8 cellular contexts compared by ENCODE assay signal in genomic region chr10:62047960-62048383, GRCh38.
A peak's percentile ranks its signal among the peaks of the same experiment; 100 is the strongest.
DNase-seq lines count a peak whose midpoint lies in the region; ATAC-seq, FAIRE-seq and TF ChIP-seq lines count a peak whose summit lies in the region.

No MANE protein-coding gene starts in this region.

- no peak overlapping the region for H2AFZ ChIP-seq in smooth muscle cell (ENCODE audit: low read depth)

- no peaks in the 10 kb centered on the region for H3K27me3 ChIP-seq in smooth muscle cell (ENCODE audit: low read depth)

- peak overlapping the region; percentile 98 for H3K27ac Mint-ChIP-seq in activated CD4-positive, alpha-beta T cell treated with anti-CD3 and anti-CD28 coated beads, Interleukin-2, amount 10 ng/mL, durations not matched to agents 7 days and 5 days

- no peak for DNase-seq in GM18507 (ENCODE audit: extremely low spot score, insufficient read length, low read depth)
- DNase-seq in activated CD4-positive, alpha-beta T cell treated with anti-CD3 and anti-CD28 coated beads, Interleukin-2, amount 10 ng/mL, durations not matched to agents 7 days and 5 days = peak; percentile 48
- DNase-seq in fibroblast of mammary gland (ENCODE audit: low read depth) = peak; percentile 68
- DNase-seq in smooth muscle cell (lab: John Stamatoyannopoulos, UW; ENCODE audit: unreplicated experiment) = no peak
- DNase-seq in inferior parietal cortex (ENCODE audit: extremely low spot score) = no peak
- no peak for DNase-seq in NCI-H774 (lab: John Stamatoyannopoulos, UW)

- 33% methylated on average over 2 of the region's 2 CpGs for WGBS in smooth muscle cell (ENCODE audit: low lambda C conversion rate)

- peaks cover 51% of the 10 kb centered on the region for H3K36me3 Mint-ChIP-seq in activated CD4-positive, alpha-beta T cell treated with anti-CD3 and anti-CD28 coated beads, Interleukin-2, amount 10 ng/mL, durations not matched to agents 7 days and 5 days (ENCODE audit: low read depth)

- peaks cover 97% of the 10 kb centered on the region for H3K4me1 Mint-ChIP-seq in activated CD4-positive, alpha-beta T cell treated with anti-CD3 and anti-CD28 coated beads, Interleukin-2, amount 10 ng/mL, durations not matched to agents 7 days and 5 days

- FAIRE-seq in GM18507 (lab: Jason Lieb, UNC) = peak; percentile 56

- POLR2A ChIA-PET in activated CD4-positive, alpha-beta T cell treated with anti-CD3 and anti-CD28 coated beads, Interleukin-2, amount 10 ng/mL, durations not matched to agents 7 days and 5 days (lab: Charles Lee) = interaction anchor here (0.7 to 2.9 kb wide), 3 partner anchors 135 to 197 kb away, joined by 4 to 26 read pairs (median 6); partner anchors contain the start of gene ARID5B

- H3K36me3 ChIP-seq in smooth muscle cell (ENCODE audit: low read depth) = no peaks in the 10 kb centered on the region

- peaks cover 16% of the 10 kb centered on the region for H4K20me1 ChIP-seq in smooth muscle cell (ENCODE audit: low read depth)

- ATAC-seq in HG02610 (IDR thresholded peaks at IDR 0.05; ENCODE audit: unreplicated experiment) (no peak), GM21528 (IDR thresholded peaks at IDR 0.05; ENCODE audit: low FRiP score, unreplicated experiment) (no peak)

- H3K4me3 Mint-ChIP-seq in activated CD4-positive, alpha-beta T cell treated with anti-CD3 and anti-CD28 coated beads, Interleukin-2, amount 10 ng/mL, durations not matched to agents 7 days and 5 days = peak overlapping the region; percentile 86

- H3K4me1 ChIP-seq in smooth muscle cell (ENCODE audit: low read depth) = peaks cover 23% of the 10 kb centered on the region

- H3K27me3 Mint-ChIP-seq in activated CD4-positive, alpha-beta T cell treated with anti-CD3 and anti-CD28 coated beads, Interleukin-2, amount 10 ng/mL, durations not matched to agents 7 days and 5 days = no peaks in the 10 kb centered on the region

- H3K9me3 ChIP-seq in smooth muscle cell (replicated peaks; ENCODE audit: low read depth) = no peaks in the 10 kb centered on the region

- peaks cover 6% of the 10 kb centered on the region for H3K9me3 Mint-ChIP-seq in activated CD4-positive, alpha-beta T cell treated with anti-CD3 and anti-CD28 coated beads, Interleukin-2, amount 10 ng/mL, durations not matched to agents 7 days and 5 days

- CTCF ChIA-PET in activated CD4-positive, alpha-beta T cell treated with anti-CD3 and anti-CD28 coated beads, Interleukin-2, amount 10 ng/mL, durations not matched to agents 7 days and 5 days (lab: Charles Lee) = interaction anchor here (0.8 to 13.0 kb wide), 9 partner anchors 9 to 208 kb away, joined by 3 to 164 read pairs (median 6); no protein-coding TSS in a partner anchor

- no peak overlapping the region for H3K4me3 ChIP-seq in fibroblast of mammary gland (ENCODE audit: control insufficient read depth, low read depth, low read length)
- no peak overlapping the region for H3K4me3 ChIP-seq in smooth muscle cell

- TF ChIP-seq CTCF in fibroblast of mammary gland (conservative IDR thresholded peaks at IDR 0.05; ENCODE audit: control insufficient read depth, insufficient read depth, low read depth, low read length) (no peak), smooth muscle cell (IDR thresholded peaks at IDR 0.05; ENCODE audit: borderline replicate concordance, insufficient read depth, poor library complexity, severe bottlenecking) (no peak)

- H3K9ac ChIP-seq in smooth muscle cell (ENCODE audit: low read depth) = peak overlapping the region; percentile 91

- H3K79me2 ChIP-seq in smooth muscle cell (ENCODE audit: low read depth) = peaks cover 37% of the 10 kb centered on the region

- H3K27ac ChIP-seq in smooth muscle cell (ENCODE audit: low read depth) = peak overlapping the region; percentile 100

- peaks cover 37% of the 10 kb centered on the region for H3F3A ChIP-seq in smooth muscle cell (ENCODE audit: low read depth)

- peak overlapping the region; percentile 91 for H3K4me2 ChIP-seq in smooth muscle cell

Comparison
In these comparisons a context has a peak if more than half of its experiments do, and no peak if none do; other contexts are left out.
1. DNase-seq: peak in activated CD4-positive, alpha-beta T cell treated with anti-CD3 and anti-CD28 coated beads, Interleukin-2, amount 10 ng/mL, durations not matched to agents 7 days and 5 days (single experiment) and fibroblast of mammary gland (single experiment); none in GM18507 (single experiment), smooth muscle cell (single experiment), inferior parietal cortex (single experiment) and NCI-H774 (single experiment).